Comparison of ENCODE assay signal across 2 cellular contexts in genomic region chr16:67028167-67028554, GRCh38.
TF ChIP-seq lines count a peak whose summit lies in the region.

No MANE protein-coding gene starts in this region.

TF ChIP-seq in HepG2, 621 proteins besides CTCF, POLR2A, EP300 and RAD21 (continues in another document):
- no peak for TF ChIP-seq ZBTB8A (CRISPR knock-in tag; IDR thresholded peaks at IDR 0.05; ENCODE audit: borderline replicate concordance, low read depth)
- TF ChIP-seq ZNF546 (CRISPR knock-in tag; conservative IDR thresholded peaks at IDR 0.05), result 0 out of 2 replicates have a peak, but pooled peaks have one; percentile 19
- TF ChIP-seq, protein P1, sequence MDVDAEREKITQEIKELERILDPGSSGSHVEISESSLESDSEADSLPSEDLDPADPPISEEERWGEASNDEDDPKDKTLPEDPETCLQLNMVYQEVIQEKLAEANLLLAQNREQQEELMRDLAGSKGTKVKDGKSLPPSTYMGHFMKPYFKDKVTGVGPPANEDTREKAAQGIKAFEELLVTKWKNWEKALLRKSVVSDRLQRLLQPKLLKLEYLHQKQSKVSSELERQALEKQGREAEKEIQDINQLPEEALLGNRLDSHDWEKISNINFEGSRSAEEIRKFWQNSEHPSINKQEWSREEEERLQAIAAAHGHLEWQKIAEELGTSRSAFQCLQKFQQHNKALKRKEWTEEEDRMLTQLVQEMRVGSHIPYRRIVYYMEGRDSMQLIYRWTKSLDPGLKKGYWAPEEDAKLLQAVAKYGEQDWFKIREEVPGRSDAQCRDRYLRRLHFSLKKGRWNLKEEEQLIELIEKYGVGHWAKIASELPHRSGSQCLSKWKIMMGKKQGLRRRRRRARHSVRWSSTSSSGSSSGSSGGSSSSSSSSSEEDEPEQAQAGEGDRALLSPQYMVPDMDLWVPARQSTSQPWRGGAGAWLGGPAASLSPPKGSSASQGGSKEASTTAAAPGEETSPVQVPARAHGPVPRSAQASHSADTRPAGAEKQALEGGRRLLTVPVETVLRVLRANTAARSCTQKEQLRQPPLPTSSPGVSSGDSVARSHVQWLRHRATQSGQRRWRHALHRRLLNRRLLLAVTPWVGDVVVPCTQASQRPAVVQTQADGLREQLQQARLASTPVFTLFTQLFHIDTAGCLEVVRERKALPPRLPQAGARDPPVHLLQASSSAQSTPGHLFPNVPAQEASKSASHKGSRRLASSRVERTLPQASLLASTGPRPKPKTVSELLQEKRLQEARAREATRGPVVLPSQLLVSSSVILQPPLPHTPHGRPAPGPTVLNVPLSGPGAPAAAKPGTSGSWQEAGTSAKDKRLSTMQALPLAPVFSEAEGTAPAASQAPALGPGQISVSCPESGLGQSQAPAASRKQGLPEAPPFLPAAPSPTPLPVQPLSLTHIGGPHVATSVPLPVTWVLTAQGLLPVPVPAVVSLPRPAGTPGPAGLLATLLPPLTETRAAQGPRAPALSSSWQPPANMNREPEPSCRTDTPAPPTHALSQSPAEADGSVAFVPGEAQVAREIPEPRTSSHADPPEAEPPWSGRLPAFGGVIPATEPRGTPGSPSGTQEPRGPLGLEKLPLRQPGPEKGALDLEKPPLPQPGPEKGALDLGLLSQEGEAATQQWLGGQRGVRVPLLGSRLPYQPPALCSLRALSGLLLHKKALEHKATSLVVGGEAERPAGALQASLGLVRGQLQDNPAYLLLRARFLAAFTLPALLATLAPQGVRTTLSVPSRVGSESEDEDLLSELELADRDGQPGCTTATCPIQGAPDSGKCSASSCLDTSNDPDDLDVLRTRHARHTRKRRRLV (CRISPR knock-in tag; IDR thresholded peaks at IDR 0.05), result 0 out of 2 replicates have a peak, but pooled peaks have one; percentile 54
- TF ChIP-seq ZSCAN25 (CRISPR knock-in tag; IDR thresholded peaks at IDR 0.05), result no peak
- TF ChIP-seq ZNF142 (CRISPR knock-in tag; IDR thresholded peaks at IDR 0.05), result no peak
- TF ChIP-seq THAP8 (CRISPR knock-in tag; IDR thresholded peaks at IDR 0.05; ENCODE audit: borderline replicate concordance), result peak; percentile 37; the same call in 1 of the 2 replicates
- TF ChIP-seq ZNF274 (CRISPR knock-in tag; IDR thresholded peaks at IDR 0.05), result no peak
- no peak; the same call in 1 of the 2 replicates for TF ChIP-seq SNAI1 (CRISPR knock-in tag; IDR thresholded peaks at IDR 0.05; ENCODE audit: borderline replicate concordance)
- TF ChIP-seq TEAD2 (CRISPR knock-in tag; IDR thresholded peaks at IDR 0.05), result no peak
- 0 out of 2 replicates have a peak, but pooled peaks have one; percentile 2 for TF ChIP-seq CREB3 (CRISPR knock-in tag; IDR thresholded peaks at IDR 0.05)
- TF ChIP-seq HNRNPLL (IDR thresholded peaks at IDR 0.05; ENCODE audit: low read depth, low read length, poor library complexity, severe bottlenecking), result no peak
- no peak for TF ChIP-seq ZNF674 (CRISPR knock-in tag; IDR thresholded peaks at IDR 0.05; ENCODE audit: low read depth)

TF ChIP-seq in GM12891, 5 proteins besides CTCF, POLR2A, EP300 and RAD21:
- TF ChIP-seq SPI1 (IDR thresholded peaks at IDR 0.05; ENCODE audit: low read depth, low read length), result no peak
- no peak for TF ChIP-seq POU2F2 (IDR thresholded peaks at IDR 0.05; ENCODE audit: low read depth, low read length)
- no peak for TF ChIP-seq PAX5 (IDR thresholded peaks at IDR 0.05; ENCODE audit: insufficient read depth, low read length, severe bottlenecking)
- TF ChIP-seq POLR2AphosphoS5 (IDR thresholded peaks at IDR 0.05; ENCODE audit: low read depth, low read length), result no peak
- no peak for TF ChIP-seq TAF1 (IDR thresholded peaks at IDR 0.05; ENCODE audit: low read depth, low read length)
